In genomic region chr2:160288324-160288723, GRCh38 we compare ENCODE assay signal across 14 cellular contexts.
DNase-seq lines count a peak whose midpoint lies in the region; ATAC-seq and TF ChIP-seq lines count a peak whose summit lies in the region.
"Had no signal": no experiment of that assay in that cellular context is flagged by ENCODE, and none has a peak within 500 bp of the region (broad histone marks: within the 10 kb centered on the region; RNA-seq: fewer than 3 reads in every experiment).

No MANE protein-coding gene starts in this region.

- H3K36me3 Mint-ChIP-seq in stimulated activated naive CD8-positive, alpha-beta T cell treated with anti-CD3 and anti-CD28 coated beads, Interleukin-15, Interleukin-2, amounts not matched to agents 100 ng/mL and 50 ng/mL, for 24 hours (ENCODE audit: low read depth): peaks cover 41% of the 10 kb centered on the region
- peaks cover 83% of the 10 kb centered on the region for H3K36me3 Mint-ChIP-seq in dendritic cell treated with granulocyte-macrophage colony-stimulating factor and Interleukin-4, amounts not matched to agents 40 ng/mL and 50 ng/mL, for 4 days (ENCODE audit: low read depth)
- H3K36me3 Mint-ChIP-seq in CD4-positive, alpha-beta T cell (ENCODE audit: low read depth): peaks cover 79% of the 10 kb centered on the region

- no peak overlapping the region for H3K4me3 Mint-ChIP-seq in stimulated activated naive CD8-positive, alpha-beta T cell treated with anti-CD3 and anti-CD28 coated beads, Interleukin-15, Interleukin-2, amounts not matched to agents 100 ng/mL and 50 ng/mL, for 24 hours
- H3K4me3 Mint-ChIP-seq in stimulated activated naive CD8-positive, alpha-beta T cell treated with anti-CD3 and anti-CD28 coated beads, Interleukin-15, amount 100 ng/mL, for 72 hours: no peak overlapping the region
- no peak overlapping the region for H3K4me3 Mint-ChIP-seq in dendritic cell treated with granulocyte-macrophage colony-stimulating factor and Interleukin-4, amounts not matched to agents 40 ng/mL and 50 ng/mL, for 4 days
- no peak overlapping the region for H3K4me3 Mint-ChIP-seq in CD4-positive, alpha-beta T cell

- peak overlapping the region; percentile 21 to 24 for H3K27ac ChIP-seq in lung (ENCODE audit: low read depth in 1 of 2, low read length in 1 of 2)
- H3K27ac ChIP-seq in CD4-positive, alpha-beta T cell (ENCODE audit: low read depth, low read length): no peak overlapping the region
- H3K27ac ChIP-seq: vagina had no signal

- no peak for DNase-seq in stimulated activated naive CD8-positive, alpha-beta T cell treated with anti-CD3 and anti-CD28 coated beads, Interleukin-15, amount 100 ng/mL, for 72 hours
- DNase-seq in lung (ENCODE audit: low spot score) (no peak), DMS53 (lab: John Stamatoyannopoulos, UW) (no peak), NCI-H1417 treated with DMSO at 0.1 percent for 48 hours (lab: John Stamatoyannopoulos, UW) (no peak)
- no peak for DNase-seq in CD4-positive, alpha-beta T cell
- DNase-seq: AML-193; NCI-H1436 treated with DMSO at 0.1 percent for 48 hours; NCI-H748 treated with DMSO at 0.1 percent for 48 hours; stimulated activated CD4-positive, alpha-beta T cell treated with anti-CD3 and anti-CD28 coated beads, Interleukin-12 subunit alpha, Interleukin-12 subunit beta, amount 100 ng/mL, for 4 hours had no signal

- H3K4me3 ChIP-seq in lung: no peak overlapping the region
- H3K4me3 ChIP-seq: vagina had no signal

- H3K9me3 Mint-ChIP-seq in stimulated activated naive CD8-positive, alpha-beta T cell treated with anti-CD3 and anti-CD28 coated beads, Interleukin-15, Interleukin-2, amounts not matched to agents 100 ng/mL and 50 ng/mL, for 24 hours: no peaks in the 10 kb centered on the region
- H3K9me3 Mint-ChIP-seq in stimulated activated naive CD8-positive, alpha-beta T cell treated with anti-CD3 and anti-CD28 coated beads, Interleukin-15, amount 100 ng/mL, for 72 hours: no peaks in the 10 kb centered on the region
- no peaks in the 10 kb centered on the region for H3K9me3 Mint-ChIP-seq in dendritic cell treated with granulocyte-macrophage colony-stimulating factor and Interleukin-4, amounts not matched to agents 40 ng/mL and 50 ng/mL, for 4 days
- H3K9me3 Mint-ChIP-seq in CD4-positive, alpha-beta T cell: no peaks in the 10 kb centered on the region

- no peaks in the 10 kb centered on the region for H3K27me3 Mint-ChIP-seq in stimulated activated naive CD8-positive, alpha-beta T cell treated with anti-CD3 and anti-CD28 coated beads, Interleukin-15, Interleukin-2, amounts not matched to agents 100 ng/mL and 50 ng/mL, for 24 hours
- no peaks in the 10 kb centered on the region for H3K27me3 Mint-ChIP-seq in stimulated activated naive CD8-positive, alpha-beta T cell treated with anti-CD3 and anti-CD28 coated beads, Interleukin-15, amount 100 ng/mL, for 72 hours
- no peaks in the 10 kb centered on the region for H3K27me3 Mint-ChIP-seq in dendritic cell treated with granulocyte-macrophage colony-stimulating factor and Interleukin-4, amounts not matched to agents 40 ng/mL and 50 ng/mL, for 4 days
- H3K27me3 Mint-ChIP-seq in CD4-positive, alpha-beta T cell: no peaks in the 10 kb centered on the region

- WGBS in lung, 2 donors: 80 to 84% methylated on average over 2 of the region's 2 CpGs

- no peak for ATAC-seq in stimulated activated naive CD8-positive, alpha-beta T cell treated with anti-CD3 and anti-CD28 coated beads, Interleukin-15, amount 100 ng/mL, for 72 hours
- ATAC-seq in lung (ENCODE audit: insufficient read depth, low FRiP score): no peak
- ATAC-seq in CD4-positive, alpha-beta T cell (ENCODE audit: poor library complexity): no peak
- ATAC-seq in GM18909 (IDR thresholded peaks at IDR 0.05; ENCODE audit: poor library complexity, unreplicated experiment): no peak
- ATAC-seq: HCT116 had no signal

- H3K4me1 ChIP-seq in lung (ENCODE audit: control insufficient read depth in 2 of 2, insufficient read depth in 2 of 2, low read length in 2 of 2): peaks cover 6 to 21% of the 10 kb centered on the region in 2 donors

- H3K36me3 ChIP-seq in lung (ENCODE audit: control insufficient read depth in 2 of 2, insufficient read depth in 2 of 2, low read length in 2 of 2): peaks cover 15 to 26% of the 10 kb centered on the region in 2 donors

- H3K4me1 Mint-ChIP-seq in stimulated activated naive CD8-positive, alpha-beta T cell treated with anti-CD3 and anti-CD28 coated beads, Interleukin-15, Interleukin-2, amounts not matched to agents 100 ng/mL and 50 ng/mL, for 24 hours (ENCODE audit: low read depth): peaks cover 12% of the 10 kb centered on the region
- peaks cover 14% of the 10 kb centered on the region for H3K4me1 Mint-ChIP-seq in stimulated activated naive CD8-positive, alpha-beta T cell treated with anti-CD3 and anti-CD28 coated beads, Interleukin-15, amount 100 ng/mL, for 72 hours
- H3K4me1 Mint-ChIP-seq in dendritic cell treated with granulocyte-macrophage colony-stimulating factor and Interleukin-4, amounts not matched to agents 40 ng/mL and 50 ng/mL, for 4 days (ENCODE audit: low read depth): peaks cover 39% of the 10 kb centered on the region
- H3K4me1 Mint-ChIP-seq in CD4-positive, alpha-beta T cell (ENCODE audit: low read depth): peaks cover 20% of the 10 kb centered on the region

- intact Hi-C loops in dendritic cell treated with granulocyte-macrophage colony-stimulating factor and Interleukin-4, amounts not matched to agents 40 ng/mL and 50 ng/mL, for 4 days (cut with micrococcal nuclease): no loop called here
- intact Hi-C loops in CD4-positive, alpha-beta T cell (cut with DNase I, micrococcal nuclease): no loop called here

- H3K27me3 ChIP-seq in lung (ENCODE audit: control insufficient read depth, insufficient read depth): no peaks in the 10 kb centered on the region
- no peaks in the 10 kb centered on the region for H3K27me3 ChIP-seq in CD4-positive, alpha-beta T cell (ENCODE audit: control insufficient read depth, insufficient read depth, low read length)
- H3K27me3 ChIP-seq: vagina had no signal

- H3K9me3 ChIP-seq in lung (ENCODE audit: control insufficient read depth in 2 of 2, insufficient read depth in 1 of 2, low read length in 1 of 2): no peaks in the 10 kb centered on the region
- no peaks in the 10 kb centered on the region for H3K9me3 ChIP-seq in CD4-positive, alpha-beta T cell (ENCODE audit: control insufficient read depth, low read length)
- H3K9me3 ChIP-seq: vagina had no signal

- H3K27ac Mint-ChIP-seq in stimulated activated naive CD8-positive, alpha-beta T cell treated with anti-CD3 and anti-CD28 coated beads, Interleukin-15, Interleukin-2, amounts not matched to agents 100 ng/mL and 50 ng/mL, for 24 hours: peak overlapping the region; percentile 15
- H3K27ac Mint-ChIP-seq in stimulated activated naive CD8-positive, alpha-beta T cell treated with anti-CD3 and anti-CD28 coated beads, Interleukin-15, amount 100 ng/mL, for 72 hours: peak overlapping the region in 1 of 2 donors; percentile 69
- peak overlapping the region; percentile 38 for H3K27ac Mint-ChIP-seq in dendritic cell treated with granulocyte-macrophage colony-stimulating factor and Interleukin-4, amounts not matched to agents 40 ng/mL and 50 ng/mL, for 4 days
- no peak overlapping the region for H3K27ac Mint-ChIP-seq in CD4-positive, alpha-beta T cell

- CTCF ChIA-PET in CD4-positive, alpha-beta T cell (lab: Charles Lee): no interaction called here

- TF ChIP-seq CTCF in lung (IDR thresholded peaks at IDR 0.05; ENCODE audit: control extremely low read depth, extremely low read depth): no peak
- TF ChIP-seq CTCF in CD4-positive, alpha-beta T cell (IDR thresholded peaks at IDR 0.05): no peak

- POLR2A ChIA-PET in CD4-positive, alpha-beta T cell (lab: Charles Lee): interaction anchor here (2.4 kb wide), 1 partner anchor 18 kb away, joined by 7 read pairs; no protein-coding TSS in a partner anchor
